ENCODE assay signal across 17 cellular contexts in genomic region chr2:43161650-43162542, GRCh38.
DNase-seq lines count a peak whose midpoint lies in the region; FAIRE-seq and TF ChIP-seq lines count a peak whose summit lies in the region.
"Had no signal": no experiment of that assay in that cellular context is flagged by ENCODE, and none has a peak within 500 bp of the region (broad histone marks: within the 10 kb centered on the region; RNA-seq: fewer than 3 reads in every experiment).

No MANE protein-coding gene starts in this region.

- H3K4me3 ChIP-seq in kidney (ENCODE audit: low read length in 2 of 2), result no peak overlapping the region
- H3K4me3 ChIP-seq in rectal smooth muscle tissue (ENCODE audit: low read length), result peak overlapping the region; percentile 0
- no peak overlapping the region for H3K4me3 ChIP-seq in smooth muscle cell
- H3K4me3 ChIP-seq: GM23248 had no signal

- intact Hi-C loops in kidney (cut with DNase I), result no loop called here

- no peak for TF ChIP-seq CTCF in RWPE1 (conservative IDR thresholded peaks at IDR 0.05; ENCODE audit: low read depth)
- TF ChIP-seq CTCF in kidney (IDR thresholded peaks at IDR 0.05; ENCODE audit: borderline replicate concordance, extremely low read depth, insufficient read depth), result no peak
- TF ChIP-seq CTCF in smooth muscle cell (IDR thresholded peaks at IDR 0.05; ENCODE audit: borderline replicate concordance, insufficient read depth, poor library complexity, severe bottlenecking), result no peak

- H3K4me3 Mint-ChIP-seq in T-helper 1 cell treated with Interleukin-12 subunit alpha and Interleukin-12 subunit beta and Interleukin-4 antibody, amounts not matched to agents 30 μg/mL and 1 μg/mL, for 36 hours, result no peak overlapping the region
- H3K4me3 Mint-ChIP-seq: neural crest cell; stimulated activated naive CD8-positive, alpha-beta T cell treated with anti-CD3 and anti-CD28 coated beads, Interleukin-15, amount 100 ng/mL, for 72 hours had no signal

- no peak overlapping the region for H3K4me2 ChIP-seq in smooth muscle cell

- H3K27me3 ChIP-seq in rectal smooth muscle tissue (ENCODE audit: control insufficient read depth, insufficient read depth, low read length) (no peaks in the 10 kb centered on the region), smooth muscle cell (ENCODE audit: low read depth) (no peaks in the 10 kb centered on the region)

- no peak overlapping the region for H2AFZ ChIP-seq in smooth muscle cell (ENCODE audit: low read depth)
- H2AFZ ChIP-seq: GM23248 had no signal

- DNase-seq in T-helper 1 cell (no peak), RWPE1 (ENCODE audit: low spot score) (no peak), kidney (no peak), smooth muscle cell (lab: John Stamatoyannopoulos, UW; ENCODE audit: unreplicated experiment) (no peak), putamen (ENCODE audit: low spot score) (no peak), SHP77 treated with DMSO at 0.1 percent for 48 hours (lab: John Stamatoyannopoulos, UW) (no peak)
- DNase-seq: GM23248; NCI-H2081 treated with DMSO at 0.1 percent for 48 hours; NCI-H748 treated with DMSO at 0.1 percent for 48 hours; SIG-M5; stimulated activated naive CD8-positive, alpha-beta T cell treated with anti-CD3 and anti-CD28 coated beads, Interleukin-15, amount 100 ng/mL, for 72 hours had no signal

- no peaks in the 10 kb centered on the region for H3K9me3 Mint-ChIP-seq in T-helper 1 cell treated with Interleukin-12 subunit alpha and Interleukin-12 subunit beta and Interleukin-4 antibody, amounts not matched to agents 30 μg/mL and 1 μg/mL, for 36 hours
- H3K9me3 Mint-ChIP-seq: neural crest cell; stimulated activated naive CD8-positive, alpha-beta T cell treated with anti-CD3 and anti-CD28 coated beads, Interleukin-15, amount 100 ng/mL, for 72 hours had no signal

- POLR2A ChIA-PET in RWPE1 (lab: Yijun Ruan, JAX; ENCODE audit: low non-redundant PET), result no interaction called here

- no peak for FAIRE-seq in kidney (lab: Jason Lieb, UNC)
- FAIRE-seq: A204.1, bronchial epithelial cell, keratinocyte had no signal

- H4K20me1 ChIP-seq in smooth muscle cell (ENCODE audit: low read depth), result no peaks in the 10 kb centered on the region

- H3K9ac ChIP-seq in kidney (ENCODE audit: low read length in 2 of 2) (no peak overlapping the region), rectal smooth muscle tissue (ENCODE audit: low read length) (no peak overlapping the region), smooth muscle cell (ENCODE audit: low read depth) (no peak overlapping the region)
- H3K9ac ChIP-seq: GM23248 had no signal

- no peaks in the 10 kb centered on the region for H3K27me3 Mint-ChIP-seq in T-helper 1 cell treated with Interleukin-12 subunit alpha and Interleukin-12 subunit beta and Interleukin-4 antibody, amounts not matched to agents 30 μg/mL and 1 μg/mL, for 36 hours (ENCODE audit: low read depth)
- H3K27me3 Mint-ChIP-seq: stimulated activated naive CD8-positive, alpha-beta T cell treated with anti-CD3 and anti-CD28 coated beads, Interleukin-15, amount 100 ng/mL, for 72 hours had no signal

- no peaks in the 10 kb centered on the region for H3K36me3 ChIP-seq in kidney (ENCODE audit: control insufficient read depth in 1 of 2, insufficient read depth in 2 of 2, low read length in 2 of 2)
- no peaks in the 10 kb centered on the region for H3K36me3 ChIP-seq in rectal smooth muscle tissue (ENCODE audit: control insufficient read depth, insufficient read depth, low read length)
- no peaks in the 10 kb centered on the region for H3K36me3 ChIP-seq in smooth muscle cell (ENCODE audit: low read depth)

- H3K4me1 ChIP-seq in kidney (ENCODE audit: control insufficient read depth in 1 of 2, insufficient read depth in 1 of 2, low read depth in 1 of 2, low read length in 2 of 2), result peaks cover 19 to 25% of the 10 kb centered on the region in 2 donors
- H3K4me1 ChIP-seq in rectal smooth muscle tissue (ENCODE audit: control insufficient read depth, insufficient read depth, low read length), result peaks cover 17% of the 10 kb centered on the region
- H3K4me1 ChIP-seq in smooth muscle cell (ENCODE audit: low read depth), result peaks cover 3% of the 10 kb centered on the region

- H3K79me2 ChIP-seq in smooth muscle cell (ENCODE audit: low read depth), result no peaks in the 10 kb centered on the region

- H3K27ac ChIP-seq in RWPE1 (peak overlapping the region; percentile 100), kidney (ENCODE audit: low read depth in 2 of 2, low read length in 2 of 2) (peak overlapping the region; percentile 25 to 49), rectal smooth muscle tissue (ENCODE audit: low read depth, low read length) (no peak overlapping the region), smooth muscle cell (ENCODE audit: low read depth) (no peak overlapping the region)
- H3K27ac ChIP-seq: GM23248 had no signal

- no peaks in the 10 kb centered on the region for H3F3A ChIP-seq in smooth muscle cell (ENCODE audit: low read depth)

- H3K9me3 ChIP-seq in kidney (ENCODE audit: control insufficient read depth in 1 of 2, low read length in 2 of 2) (no peaks in the 10 kb centered on the region), smooth muscle cell (replicated peaks; ENCODE audit: low read depth) (no peaks in the 10 kb centered on the region)

- peaks cover 3% of the 10 kb centered on the region for H3K36me3 Mint-ChIP-seq in T-helper 1 cell treated with Interleukin-12 subunit alpha and Interleukin-12 subunit beta and Interleukin-4 antibody, amounts not matched to agents 30 μg/mL and 1 μg/mL, for 36 hours (ENCODE audit: low read depth)

- 91% methylated on average over 15 of the region's 15 CpGs for WGBS in smooth muscle cell (ENCODE audit: low lambda C conversion rate)

- CTCF ChIA-PET in RWPE1 (lab: Yijun Ruan, JAX), result interaction anchor here (0.6 kb wide), 1 partner anchor 323 kb away, joined by 3 read pairs; no protein-coding TSS in a partner anchor

- H3K4me1 Mint-ChIP-seq in T-helper 1 cell treated with Interleukin-12 subunit alpha and Interleukin-12 subunit beta and Interleukin-4 antibody, amounts not matched to agents 30 μg/mL and 1 μg/mL, for 36 hours (ENCODE audit: low read depth), result peaks cover 41% of the 10 kb centered on the region

- H3K27ac Mint-ChIP-seq in T-helper 1 cell treated with Interleukin-12 subunit alpha and Interleukin-12 subunit beta and Interleukin-4 antibody, amounts not matched to agents 30 μg/mL and 1 μg/mL, for 36 hours, result peak overlapping the region; percentile 49

Comparison
In these comparisons a context has a peak if more than half of its experiments do, and no peak if none do; other contexts are left out.
1. H3K27ac ChIP-seq: peak in RWPE1 (single experiment) and kidney (2 of 2); none in rectal smooth muscle tissue (single experiment) and smooth muscle cell (single experiment).